8 cellular contexts compared by ENCODE assay signal in the genomic region with DNA sequence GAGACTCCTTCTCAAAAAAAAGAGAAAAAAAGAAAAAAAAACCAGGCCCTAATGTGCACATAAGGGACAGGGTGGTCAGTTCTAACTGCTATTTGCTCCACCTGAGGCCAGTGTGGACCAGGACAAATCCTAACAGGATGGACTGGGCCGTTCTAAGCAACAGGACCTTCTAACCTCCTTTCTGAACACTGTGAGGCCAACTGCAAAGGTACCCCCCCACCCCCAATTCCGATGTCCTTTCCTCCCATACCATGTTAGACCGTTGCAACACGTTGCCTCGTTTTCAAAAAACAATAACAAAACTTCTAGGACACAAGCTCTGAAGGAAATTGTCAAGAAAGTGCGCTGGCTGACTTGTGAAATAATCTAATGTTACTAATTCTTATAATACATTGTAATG. TPM values are rescaled to one million over a fixed set of nuclear protein-coding genes. Genes with fewer than 3 reads are reported as not detected.
A peak's percentile ranks its signal among the peaks of the same experiment; 100 is the strongest.
DNase-seq lines count a peak whose midpoint lies in the region; ATAC-seq and TF ChIP-seq lines count a peak whose summit lies in the region.

No MANE protein-coding gene starts in this region.

- peak overlapping the region; percentile 55 to 94 (median 88) for H3K4me3 ChIP-seq in heart left ventricle
- H3K4me3 ChIP-seq in right lobe of liver = peak overlapping the region; percentile 84 to 89 (median 85)
- H3K4me3 ChIP-seq in uterus = peak overlapping the region; percentile 80 to 93

- H3K36me3 ChIP-seq in heart left ventricle (peaks cover 0 to 38% (median 32%) of the 10 kb centered on the region in 9 donors), right lobe of liver (peaks cover 0 to 39% (median 16%) of the 10 kb centered on the region in 4 donors), uterus (no peaks in the 10 kb centered on the region)

- DNase-seq in heart left ventricle (no peak), cardiac septum (ENCODE audit: low spot score) (no peak), amniotic epithelial cell (ENCODE audit: low read depth) (peak; percentile 37), right lobe of liver (no peak), uterus (no peak), SKM-1 treated with dmso at 0.1 percent for 144 hours (lab: John Stamatoyannopoulos, UW; ENCODE audit: unreplicated experiment) (no peak), D341Med (ENCODE audit: low spot score) (no peak)
- DNase-seq in activated effector memory CD4-positive, alpha-beta T cell treated with Interleukin-2 at 50 U/mL for 16 hours = no peak

- H3K4me1 ChIP-seq in heart left ventricle (peaks cover 4 to 43% (median 36%) of the 10 kb centered on the region in 12 donors), right lobe of liver (peaks cover 0 to 20% (median 4%) of the 10 kb centered on the region in 4 donors), uterus (peaks cover 7 to 13% of the 10 kb centered on the region in 2 donors)

- 16 to 33% (median 24%) methylated on average over 6 of the region's 6 CpGs for WGBS in heart left ventricle, 4 donors
- 8% methylated on average over 6 of the region's 6 CpGs for WGBS in right lobe of liver (ENCODE audit: insufficient coverage, low coverage, low lambda C conversion rate, missing lambda C conversion rate)

- no peak for TF ChIP-seq CTCF in heart left ventricle (IDR thresholded peaks at IDR 0.05)
- no peak for TF ChIP-seq CTCF in right lobe of liver (IDR thresholded peaks at IDR 0.05)
- TF ChIP-seq CTCF in uterus (IDR thresholded peaks at IDR 0.05) = no peak

- peak overlapping the region in 9 of 12 donors; percentile 77 to 100 (median 99) for H3K27ac ChIP-seq in heart left ventricle
- H3K27ac ChIP-seq in right lobe of liver = peak overlapping the region in 1 of 3 donors; percentile 94
- H3K27ac ChIP-seq in uterus = peak overlapping the region; percentile 21 to 98

- H3K9me3 ChIP-seq in heart left ventricle (peaks cover 0 to 4% (median 0%) of the 10 kb centered on the region in 12 donors), right lobe of liver (no peaks in the 10 kb centered on the region), uterus (no peaks in the 10 kb centered on the region)

- H3K27me3 ChIP-seq in heart left ventricle = no peaks in the 10 kb centered on the region
- no peaks in the 10 kb centered on the region for H3K27me3 ChIP-seq in right lobe of liver
- no peaks in the 10 kb centered on the region for H3K27me3 ChIP-seq in uterus

- intact Hi-C loops in heart left ventricle (cut with DNase I) = loop anchor here in 3 of 10 donors (1.0 to 10.0 kb wide), 5 partner anchors 15 to 481 kb away; a partner anchor contains a TSS
- intact Hi-C loops in cardiac septum (cut with DNase I) = loop anchor here (2.0 to 5.0 kb wide), 3 partner anchors 51 to 278 kb away; a partner anchor contains a TSS
- intact Hi-C loops in right lobe of liver (cut with DNase I) = no loop called here
- intact Hi-C loops in uterus (cut with DNase I; ENCODE audit: low total_unique reads) = no loop called here

- ATAC-seq in heart left ventricle (no peak), right lobe of liver (no peak)

- TF ChIP-seq POLR2A in heart left ventricle (IDR thresholded peaks at IDR 0.05) = no peak
- no peak for TF ChIP-seq POLR2A in right lobe of liver (IDR thresholded peaks at IDR 0.05)
- TF ChIP-seq POLR2A in uterus (IDR thresholded peaks at IDR 0.05) = no peak

RNA-seq across cellular contexts. Expression of a gene that starts 1.2 kb away (rescaled TPM):
- total RNA-seq in heart left ventricle (100 to 1,000 TPM in 1 of 9 donors, 10 to 100 TPM in 8; 61.7 to 106 (median 74.2) TPM), cardiac septum (73.2 TPM), right lobe of liver (10 to 100 TPM; 22.1 to 39.2 (median 25.0) TPM), uterus (10 to 100 TPM; 21.2 to 42.7 (median 28.9) TPM)
- 100 to 1,000 TPM in 1 of 2 donors, 10 to 100 TPM in 1; 81.5 to 110 TPM for polyA plus RNA-seq in heart left ventricle

RNA-seq across cellular contexts. Expression of a gene that starts 1.7 kb away (rescaled TPM):
- total RNA-seq in heart left ventricle (10 to 100 TPM; 37.8 to 67.9 (median 48.3) TPM), cardiac septum (46.4 TPM), right lobe of liver (10 to 100 TPM; 20.6 to 49.8 (median 39.3) TPM), uterus (10 to 100 TPM; 14.4 to 99.8 (median 56.7) TPM)
- 10 to 100 TPM; 35.9 to 75.1 TPM for polyA plus RNA-seq in heart left ventricle

RNA-seq across cellular contexts. Expression of a gene that starts 50.9 kb away (rescaled TPM):
- 10 to 100 TPM in 2 of 9 donors, 1 to 10 TPM in 7; 7.5 to 21.0 (median 8.5) TPM for total RNA-seq in heart left ventricle
- polyA plus RNA-seq in heart left ventricle = 10 to 100 TPM in 1 of 2 donors, 1 to 10 TPM in 1; 9.7 to 19.6 TPM
- total RNA-seq in cardiac septum = 10.5 TPM
- total RNA-seq in right lobe of liver = 10 to 100 TPM in 5 of 6 experiments, 1 to 10 TPM in 1; 9.9 to 21.5 (median 10.4) TPM
- 10 to 100 TPM in 1 of 4 donors, 1 to 10 TPM in 2, under 1 TPM in 1; 0.59 to 17.8 (median 8.4) TPM for total RNA-seq in uterus
